Comparison of ENCODE assay signal across 23 cellular contexts in the genomic region with DNA sequence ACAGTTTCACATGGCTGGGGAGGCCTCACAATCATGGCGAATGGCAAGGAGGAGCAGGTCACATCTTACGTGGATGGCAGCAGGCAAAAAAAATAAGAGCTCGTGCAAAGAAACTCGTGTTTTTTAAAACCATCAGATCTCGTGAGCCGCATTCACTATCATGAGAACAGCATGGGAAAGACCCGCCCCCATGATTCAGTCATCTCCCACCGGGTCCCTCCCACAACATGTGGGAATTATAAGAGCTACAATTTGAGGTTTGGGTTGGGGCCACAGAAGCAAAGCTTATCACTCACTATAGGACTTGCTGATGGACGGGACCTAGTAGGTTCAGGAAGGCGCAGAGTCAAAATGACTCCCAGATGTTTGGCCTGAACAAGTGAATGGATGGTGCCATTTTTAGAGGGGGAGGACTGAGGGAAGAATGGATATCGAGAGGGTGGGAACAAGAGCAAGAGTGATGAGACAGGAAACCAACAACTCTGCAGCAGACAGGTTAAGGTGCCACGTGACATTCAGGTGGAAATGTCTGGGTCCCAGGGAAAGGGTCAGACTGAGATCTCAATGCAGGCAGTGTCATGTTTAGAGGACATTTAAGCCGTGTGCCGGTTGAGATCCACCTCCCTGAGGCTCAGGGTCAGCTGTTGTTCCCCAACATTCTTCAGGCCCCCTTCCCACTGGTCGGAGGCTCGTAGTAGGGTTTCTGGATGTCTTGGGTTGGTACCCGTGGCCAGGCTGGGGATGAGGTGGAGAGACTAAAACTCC.
"Had no signal": no experiment of that assay in that cellular context is flagged by ENCODE, and none has a peak within 500 bp of the region (broad histone marks: within the 10 kb centered on the region; RNA-seq: fewer than 3 reads in every experiment).

No MANE protein-coding gene starts in this region.

- H3K36me3 Mint-ChIP-seq: mesothelial cell of epicardium had no signal

- H3K27me3 ChIP-seq: colonic mucosa, gastrocnemius medialis had no signal

- H3K27me3 Mint-ChIP-seq: dendritic cell treated with granulocyte-macrophage colony-stimulating factor and Interleukin-4, amounts not matched to agents 40 ng/mL and 50 ng/mL, for 4 days; effector memory CD8-positive, alpha-beta T cell had no signal

- H3K27ac Mint-ChIP-seq: dendritic cell treated with granulocyte-macrophage colony-stimulating factor and Interleukin-4, amounts not matched to agents 40 ng/mL and 50 ng/mL, for 4 days; effector memory CD8-positive, alpha-beta T cell; endodermal cell; mesothelial cell of epicardium had no signal

- DNase-seq: colonic mucosa; cortex of kidney; effector CD8-positive, alpha-beta T cell; effector memory CD8-positive, alpha-beta T cell; endodermal cell; erythroblast; esophagus squamous epithelium; foreskin fibroblast; foreskin melanocyte; gastrocnemius medialis; glutamatergic neuron; heart right ventricle; hippocampal formation; left cardiac atrium; left lung; left ventricle myocardium superior; lower lobe of right lung; mesenchymal stem cell; mucosa of descending colon had no signal

- H3K9me3 Mint-ChIP-seq: dendritic cell treated with granulocyte-macrophage colony-stimulating factor and Interleukin-4, amounts not matched to agents 40 ng/mL and 50 ng/mL, for 4 days; endodermal cell; mesothelial cell of epicardium had no signal

- H3K36me3 ChIP-seq: colonic mucosa, esophagus squamous epithelium, gastrocnemius medialis, heart right ventricle, left lung, lower lobe of right lung had no signal

- H3K4me3 ChIP-seq: colonic mucosa, esophagus squamous epithelium, gastrocnemius medialis, heart right ventricle, left lung, lower lobe of right lung, mucosa of descending colon had no signal

- H3K4me3 Mint-ChIP-seq: dendritic cell treated with granulocyte-macrophage colony-stimulating factor and Interleukin-4, amounts not matched to agents 40 ng/mL and 50 ng/mL, for 4 days; effector memory CD8-positive, alpha-beta T cell; endodermal cell; mesothelial cell of epicardium had no signal

- H3K27ac ChIP-seq: colonic mucosa, epithelial cell of prostate, esophagus squamous epithelium, gastrocnemius medialis, heart right ventricle, left lung, lower lobe of right lung had no signal

- ATAC-seq: effector memory CD8-positive, alpha-beta T cell; esophagus mucosa; gastrocnemius medialis; heart right ventricle; left cardiac atrium; left lung; left ventricle myocardium superior; lower lobe of right lung; mucosa of descending colon had no signal

- H3K9me3 ChIP-seq: colonic mucosa, esophagus squamous epithelium, gastrocnemius medialis, heart right ventricle, left lung, lower lobe of right lung, mucosa of descending colon had no signal
